Comparison of ENCODE assay signal across 23 cellular contexts in genomic region chr2:62526531-62527381, GRCh38. TPM values are rescaled to one million over a fixed set of nuclear protein-coding genes. Genes with fewer than 3 reads are reported as not detected.
DNase-seq lines count a peak whose midpoint lies in the region; ATAC-seq and TF ChIP-seq lines count a peak whose summit lies in the region.
"Had no signal": no experiment of that assay in that cellular context is flagged by ENCODE, and none has a peak within 500 bp of the region (broad histone marks: within the 10 kb centered on the region; RNA-seq: fewer than 3 reads in every experiment).

No MANE protein-coding gene starts in this region.

- intact Hi-C loops in posterior cingulate gyrus (cut with DNase I) = no loop called here

- H4K8ac ChIP-seq in neuronal stem cell (ENCODE audit: low read depth, low read length) = no peak overlapping the region

- H2BK12ac ChIP-seq in neuronal stem cell (ENCODE audit: low read length) = no peak overlapping the region

- no peak overlapping the region for H2AFZ ChIP-seq in hepatocyte
- H2AFZ ChIP-seq in neuronal stem cell (ENCODE audit: low read length) = peak overlapping the region; percentile 27

- no peaks in the 10 kb centered on the region for H4K20me1 ChIP-seq in hepatocyte (ENCODE audit: insufficient read depth, poor library complexity, severe bottlenecking)

- H3K4me2 ChIP-seq in hepatocyte (peak overlapping the region; percentile 25), neuronal stem cell (ENCODE audit: insufficient read depth, low read length, poor library complexity, severe bottlenecking) (no peak overlapping the region)

- no peaks in the 10 kb centered on the region for H3K79me1 ChIP-seq in neuronal stem cell (ENCODE audit: low read depth, low read length)

- ATAC-seq in activated CD4-positive, CD25-positive, alpha-beta regulatory T cell treated with anti-CD3 and anti-CD28 coated beads, Interleukin-2, amount 50 U/mL, for 24 hours = no peak
- ATAC-seq: activated CD8-positive, alpha-beta T cell treated with anti-CD3 and anti-CD28 coated beads, Interleukin-2, amount 10 ng/mL, durations not matched to agents 7 days and 5 days; left colon; natural killer cell had no signal

- H3K18ac ChIP-seq in neuronal stem cell (ENCODE audit: low read length) = no peak overlapping the region

- WGBS in hepatocyte (ENCODE audit: low lambda C conversion rate, missing lambda C conversion rate) = 62% methylated on average over 10 of the region's 10 CpGs
- WGBS in neuronal stem cell (ENCODE audit: extremely low coverage in 2 of 2, insufficient read length in 2 of 2, insufficient replicate concordance in 1 of 2), 2 donors = no CpG with 5 or more reads among the region's 10 CpGs

- H3K9me2 ChIP-seq in hepatocyte (replicated peaks; ENCODE audit: insufficient read depth) = no peaks in the 10 kb centered on the region

- H3K14ac ChIP-seq in neuronal stem cell (ENCODE audit: low read length) = no peak overlapping the region

- H3K36me3 ChIP-seq in hepatocyte (replicated peaks; ENCODE audit: insufficient read depth, low read depth) (no peaks in the 10 kb centered on the region), neuronal stem cell (replicated peaks in 1 of 2; ENCODE audit: control insufficient read depth in 2 of 2, insufficient read depth in 2 of 2, low read length in 2 of 2) (no peaks in the 10 kb centered on the region)
- H3K36me3 ChIP-seq: breast epithelium had no signal

- TF ChIP-seq CTCF in hepatocyte (IDR thresholded peaks at IDR 0.05; ENCODE audit: poor library complexity) = no peak

- no peaks in the 10 kb centered on the region for H3K9me3 ChIP-seq in hepatocyte (ENCODE audit: low read depth)
- peaks cover 1% of the 10 kb centered on the region in 2 donors for H3K9me3 ChIP-seq in neuronal stem cell (replicated peaks in 1 of 2; ENCODE audit: control insufficient read depth in 2 of 2, insufficient read depth in 1 of 2, low read depth in 1 of 2, low read length in 2 of 2)
- H3K9me3 ChIP-seq: breast epithelium had no signal

- H4K91ac ChIP-seq in neuronal stem cell (ENCODE audit: low read depth, low read length, poor library complexity) = no peak overlapping the region

- no peaks in the 10 kb centered on the region for H3K79me2 ChIP-seq in hepatocyte

- no peak overlapping the region for H2BK120ac ChIP-seq in neuronal stem cell (ENCODE audit: low read depth, low read length)

- H3K23ac ChIP-seq in neuronal stem cell (ENCODE audit: low read depth, low read length, poor library complexity) = no peak overlapping the region

- H3K4me3 ChIP-seq in hepatocyte = no peak overlapping the region
- no peak overlapping the region for H3K4me3 ChIP-seq in neuronal stem cell (ENCODE audit: low read length in 2 of 2)
- H3K4me3 ChIP-seq: breast epithelium, coronary artery had no signal

- H2BK15ac ChIP-seq in neuronal stem cell (ENCODE audit: low read length) = no peak overlapping the region

- H3K9ac ChIP-seq in neuronal stem cell (ENCODE audit: low read depth, low read length, poor library complexity) = no peak overlapping the region

- H3K4ac ChIP-seq in neuronal stem cell (ENCODE audit: low read length) = no peak overlapping the region

- peaks cover 25% of the 10 kb centered on the region for H3K4me1 ChIP-seq in hepatocyte (ENCODE audit: insufficient read depth)
- H3K4me1 ChIP-seq in neuronal stem cell (ENCODE audit: control insufficient read depth in 2 of 2, insufficient read depth in 1 of 2, low read depth in 1 of 2, low read length in 2 of 2) = no peaks in the 10 kb centered on the region
- H3K4me1 ChIP-seq: breast epithelium had no signal

- H3K27me3 ChIP-seq in hepatocyte = no peaks in the 10 kb centered on the region
- no peaks in the 10 kb centered on the region for H3K27me3 ChIP-seq in neuronal stem cell (ENCODE audit: control insufficient read depth in 3 of 3, insufficient read depth in 3 of 3, low read depth in 1 of 3, low read length in 3 of 3)
- H3K27me3 ChIP-seq: breast epithelium had no signal

- no peak overlapping the region for H2BK5ac ChIP-seq in neuronal stem cell (ENCODE audit: low read length)

- peak; percentile 11 for DNase-seq in ELF-1 (ENCODE audit: low read depth, low spot score)
- DNase-seq in M059J (ENCODE audit: low read depth) = peak; percentile 11
- no peak for DNase-seq in hepatocyte (ENCODE audit: low spot score)
- DNase-seq in neuronal stem cell (ENCODE audit: low spot score) = no peak
- DNase-seq in SHP77 treated with DMSO at 0.1 percent for 48 hours (lab: John Stamatoyannopoulos, UW) = no peak
- no peak for DNase-seq in LoVo (ENCODE audit: low spot score)
- no peak for DNase-seq in posterior cingulate gyrus
- DNase-seq: activated CD8-positive, alpha-beta T cell treated with anti-CD3 and anti-CD28 coated beads, Interleukin-2, amount 10 ng/mL, durations not matched to agents 7 days and 5 days; activated T-cell treated with anti-CD3 and anti-CD28 coated beads, Interleukin-2, amount 50 U/mL, for 1 hour; CD4-positive, alpha-beta memory T cell; DMS53; left colon; natural killer cell; NCI-H1436 treated with DMSO at 0.1 percent for 48 hours; NCI-H2171 treated with DMSO at 0.1 percent for 48 hours; NCI-H526; stimulated activated CD4-positive, alpha-beta T cell treated with anti-CD3 and anti-CD28 coated beads, Interleukin-1b, Interleukin-23, amount 100 ng/mL, for 48 hours; substantia nigra; T1000 had no signal

- H2AK5ac ChIP-seq in neuronal stem cell (ENCODE audit: low read depth, low read length) = no peak overlapping the region

- H3K27ac ChIP-seq in hepatocyte (peak overlapping the region; percentile 22), neuronal stem cell (replicated peaks; ENCODE audit: low read length) (no peak overlapping the region)
- H3K27ac ChIP-seq: breast epithelium, coronary artery, RWPE1 had no signal

RNA-seq across cellular contexts. Expression of gene TMEM17, which starts 20.8 kb away (rescaled TPM):
- 2.1 and 3.4 TPM in 2 replicates for total RNA-seq in M059J (2014; rRNA removed; shearing (Covaris generic))
- 3.6 and 4.3 TPM in 2 replicates for total RNA-seq in hepatocyte
- polyA plus RNA-seq in hepatocyte = 3.6 and 5.2 TPM in 2 replicates
- 2.5 TPM for polyA plus RNA-seq in neuronal stem cell (2013, experiment 1 of 2)
- 2.6 TPM for polyA plus RNA-seq in neuronal stem cell (2013, experiment 2 of 2)
- total RNA-seq: activated CD8-positive, alpha-beta T cell treated with anti-CD3 and anti-CD28 coated beads, Interleukin-2, amount 10 ng/mL, durations not matched to agents 7 days and 5 days; CD4-positive, alpha-beta memory T cell had no signal
- polyA plus RNA-seq: CD4-positive, alpha-beta memory T cell had no signal

Comparison
In these comparisons a context has a peak if more than half of its experiments do, and no peak if none do; other contexts are left out.
1. DNase-seq: peak in ELF-1 (single experiment) and M059J (single experiment); none in hepatocyte (single experiment), neuronal stem cell (single experiment), SHP77 treated with DMSO at 0.1 percent for 48 hours (single experiment), LoVo (single experiment) and posterior cingulate gyrus (0 of 10).